20 cellular contexts compared by ENCODE assay signal in genomic region chr2:158663796-158664195, GRCh38.
DNase-seq lines count a peak whose midpoint lies in the region; ATAC-seq lines count a peak whose summit lies in the region.
"Had no signal": no experiment of that assay in that cellular context is flagged by ENCODE, and none has a peak within 500 bp of the region (broad histone marks: within the 10 kb centered on the region; RNA-seq: fewer than 3 reads in every experiment).

No MANE protein-coding gene starts in this region.

- H3K27me3 Mint-ChIP-seq in stimulated activated naive CD8-positive, alpha-beta T cell treated with anti-CD3 and anti-CD28 coated beads, Interleukin-15, amount 100 ng/mL, for 72 hours = no peaks in the 10 kb centered on the region
- H3K27me3 Mint-ChIP-seq: B cell; CD4-positive, alpha-beta T cell had no signal

- H3K27me3 ChIP-seq in subcutaneous abdominal adipose tissue (ENCODE audit: control insufficient read depth in 5 of 5, insufficient read depth in 4 of 5, low read length in 5 of 5) = no peaks in the 10 kb centered on the region
- H3K27me3 ChIP-seq: BLaER1 treated with 17β-estradiol and CSF1 and Interleukin-3, amounts not matched to agents 10 nM and 100 nM had no signal

- H3K9me3 ChIP-seq in subcutaneous abdominal adipose tissue (ENCODE audit: control insufficient read depth in 5 of 5, low read length in 5 of 5) = no peaks in the 10 kb centered on the region
- H3K9me3 ChIP-seq: A549; BLaER1 treated with 17β-estradiol and CSF1 and Interleukin-3, amounts not matched to agents 10 nM and 100 nM; Caco-2 had no signal

- H3K27ac ChIP-seq in cingulate gyrus (ENCODE audit: low read depth, low read length) (peak overlapping the region; percentile 49), subcutaneous abdominal adipose tissue (ENCODE audit: low read depth, low read length) (peak overlapping the region; percentile 31)
- H3K27ac ChIP-seq: 22Rv1; A549; BLaER1 treated with 17β-estradiol and CSF1 and Interleukin-3, amounts not matched to agents 10 nM and 100 nM; C4-2B had no signal

- H3K4me1 ChIP-seq in subcutaneous abdominal adipose tissue (ENCODE audit: control insufficient read depth in 5 of 5, insufficient read depth in 5 of 5, low read length in 5 of 5) = peaks cover 4 to 61% (median 18%) of the 10 kb centered on the region in 5 donors
- H3K4me1 ChIP-seq: A549, Caco-2 had no signal

- H3K4me1 Mint-ChIP-seq in stimulated activated naive CD8-positive, alpha-beta T cell treated with anti-CD3 and anti-CD28 coated beads, Interleukin-15, amount 100 ng/mL, for 72 hours = no peaks in the 10 kb centered on the region
- H3K4me1 Mint-ChIP-seq in stimulated activated effector memory CD8-positive, alpha-beta T cell treated with anti-CD3 and anti-CD28 coated beads, Interleukin-12 subunit alpha, Interleukin-12 subunit beta, amount 100 ng/mL, for 72 hours = no peaks in the 10 kb centered on the region
- H3K4me1 Mint-ChIP-seq: B cell had no signal

- H3K36me3 ChIP-seq in subcutaneous abdominal adipose tissue (ENCODE audit: control insufficient read depth in 5 of 5, insufficient read depth in 5 of 5, low read length in 5 of 5) = peaks cover 0 to 41% (median 34%) of the 10 kb centered on the region in 5 donors

- no peak overlapping the region for H3K4me3 Mint-ChIP-seq in stimulated activated naive CD8-positive, alpha-beta T cell treated with anti-CD3 and anti-CD28 coated beads, Interleukin-15, amount 100 ng/mL, for 72 hours
- no peak overlapping the region for H3K4me3 Mint-ChIP-seq in stimulated activated effector memory CD8-positive, alpha-beta T cell treated with anti-CD3 and anti-CD28 coated beads, Interleukin-12 subunit alpha, Interleukin-12 subunit beta, amount 100 ng/mL, for 72 hours
- H3K4me3 Mint-ChIP-seq: B cell; CD4-positive, alpha-beta T cell; CD8-positive, alpha-beta T cell had no signal

- no peak overlapping the region for H3K9ac ChIP-seq in subcutaneous abdominal adipose tissue (ENCODE audit: low read length in 5 of 5)
- H3K9ac ChIP-seq: BLaER1 treated with 17β-estradiol and CSF1 and Interleukin-3, amounts not matched to agents 10 nM and 100 nM had no signal

- intact Hi-C loops in left colon (cut with DNase I, micrococcal nuclease) = no loop called here

- no peaks in the 10 kb centered on the region for H3K9me3 Mint-ChIP-seq in stimulated activated naive CD8-positive, alpha-beta T cell treated with anti-CD3 and anti-CD28 coated beads, Interleukin-15, amount 100 ng/mL, for 72 hours
- H3K9me3 Mint-ChIP-seq in stimulated activated effector memory CD8-positive, alpha-beta T cell treated with anti-CD3 and anti-CD28 coated beads, Interleukin-12 subunit alpha, Interleukin-12 subunit beta, amount 100 ng/mL, for 72 hours = no peaks in the 10 kb centered on the region
- H3K9me3 Mint-ChIP-seq: CD4-positive, alpha-beta T cell; CD8-positive, alpha-beta T cell had no signal

- no peak for DNase-seq in stimulated activated naive CD8-positive, alpha-beta T cell treated with anti-CD3 and anti-CD28 coated beads, Interleukin-15, amount 100 ng/mL, for 72 hours
- no peak for DNase-seq in stimulated activated naive CD8-positive, alpha-beta T cell treated with anti-CD3 and anti-CD28 coated beads, Interleukin-15, Interleukin-2, amounts not matched to agents 100 U/mL and 50 U/mL, for 24 hours
- no peak for DNase-seq in stimulated activated effector memory CD8-positive, alpha-beta T cell treated with anti-CD3 and anti-CD28 coated beads, Interleukin-12 subunit alpha, Interleukin-12 subunit beta, amount 100 ng/mL, for 72 hours (ENCODE audit: low spot score in 2 of 2)
- DNase-seq in left colon (no peak), activated gamma-delta T cell (lab: John Stamatoyannopoulos, UW) (no peak), NCI-H2029 (lab: John Stamatoyannopoulos, UW) (no peak)
- DNase-seq: AML-193; Caco-2; Calu3; CD4-positive, alpha-beta T cell; CD8-positive, alpha-beta T cell; DMS79 treated with DMSO at 0.1 percent for 48 hours; GF-D8 had no signal

- H3K27ac Mint-ChIP-seq in stimulated activated naive CD8-positive, alpha-beta T cell treated with anti-CD3 and anti-CD28 coated beads, Interleukin-15, amount 100 ng/mL, for 72 hours = no peak overlapping the region
- H3K27ac Mint-ChIP-seq in stimulated activated effector memory CD8-positive, alpha-beta T cell treated with anti-CD3 and anti-CD28 coated beads, Interleukin-12 subunit alpha, Interleukin-12 subunit beta, amount 100 ng/mL, for 72 hours = no peak overlapping the region
- H3K27ac Mint-ChIP-seq: B cell; CD4-positive, alpha-beta T cell; CD8-positive, alpha-beta T cell had no signal

- H3K4me3 ChIP-seq in subcutaneous abdominal adipose tissue (ENCODE audit: low read depth in 1 of 5, low read length in 5 of 5) = no peak overlapping the region
- H3K4me3 ChIP-seq: A549; BLaER1 treated with 17β-estradiol and CSF1 and Interleukin-3, amounts not matched to agents 10 nM and 100 nM had no signal

- ATAC-seq in stimulated activated naive CD8-positive, alpha-beta T cell treated with anti-CD3 and anti-CD28 coated beads, Interleukin-15, amount 100 ng/mL, for 72 hours = peak; percentile 25
- no peak for ATAC-seq in stimulated activated naive CD8-positive, alpha-beta T cell treated with anti-CD3 and anti-CD28 coated beads, Interleukin-15, Interleukin-2, amounts not matched to agents 100 U/mL and 50 U/mL, for 24 hours
- peak; percentile 43 for ATAC-seq in stimulated activated effector memory CD8-positive, alpha-beta T cell treated with anti-CD3 and anti-CD28 coated beads, Interleukin-12 subunit alpha, Interleukin-12 subunit beta, amount 100 ng/mL, for 72 hours
- no peak for ATAC-seq in left colon
- ATAC-seq: A549; CD8-positive, alpha-beta T cell had no signal

- H3K36me3 Mint-ChIP-seq in stimulated activated effector memory CD8-positive, alpha-beta T cell treated with anti-CD3 and anti-CD28 coated beads, Interleukin-12 subunit alpha, Interleukin-12 subunit beta, amount 100 ng/mL, for 72 hours = no peaks in the 10 kb centered on the region

Comparison
In these comparisons a context has a peak if more than half of its experiments do, and no peak if none do; other contexts are left out.
1. ATAC-seq: peak in stimulated activated naive CD8-positive, alpha-beta T cell treated with anti-CD3 and anti-CD28 coated beads, Interleukin-15, amount 100 ng/mL, for 72 hours (single experiment) and stimulated activated effector memory CD8-positive, alpha-beta T cell treated with anti-CD3 and anti-CD28 coated beads, Interleukin-12 subunit alpha, Interleukin-12 subunit beta, amount 100 ng/mL, for 72 hours (single experiment); none in stimulated activated naive CD8-positive, alpha-beta T cell treated with anti-CD3 and anti-CD28 coated beads, Interleukin-15, Interleukin-2, amounts not matched to agents 100 U/mL and 50 U/mL, for 24 hours (single experiment) and left colon (single experiment).